Comparison of ENCODE assay signal across 8 cellular contexts in genomic region chr17:19533718-19534561, GRCh38. TPM values are rescaled to one million over a fixed set of nuclear protein-coding genes. Genes with fewer than 3 reads are reported as not detected.
DNase-seq lines count a peak whose midpoint lies in the region; ATAC-seq and TF ChIP-seq lines count a peak whose summit lies in the region.

A gene with protein sequence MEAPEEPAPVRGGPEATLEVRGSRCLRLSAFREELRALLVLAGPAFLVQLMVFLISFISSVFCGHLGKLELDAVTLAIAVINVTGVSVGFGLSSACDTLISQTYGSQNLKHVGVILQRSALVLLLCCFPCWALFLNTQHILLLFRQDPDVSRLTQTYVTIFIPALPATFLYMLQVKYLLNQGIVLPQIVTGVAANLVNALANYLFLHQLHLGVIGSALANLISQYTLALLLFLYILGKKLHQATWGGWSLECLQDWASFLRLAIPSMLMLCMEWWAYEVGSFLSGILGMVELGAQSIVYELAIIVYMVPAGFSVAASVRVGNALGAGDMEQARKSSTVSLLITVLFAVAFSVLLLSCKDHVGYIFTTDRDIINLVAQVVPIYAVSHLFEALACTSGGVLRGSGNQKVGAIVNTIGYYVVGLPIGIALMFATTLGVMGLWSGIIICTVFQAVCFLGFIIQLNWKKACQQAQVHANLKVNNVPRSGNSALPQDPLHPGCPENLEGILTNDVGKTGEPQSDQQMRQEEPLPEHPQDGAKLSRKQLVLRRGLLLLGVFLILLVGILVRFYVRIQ (plus strand): TSS chr17:19533854. CDS start chr17:19533940, 86 bp downstream.

- peak within 1 kb of the TSS; percentile 32 for H3K4me3 Mint-ChIP-seq in natural killer cell treated with Interleukin-12 subunit alpha and Interleukin-12 subunit beta and Interleukin-15 and Interleukin-18, amount 100 ng/mL, for 72 hours

- no peaks in the 10 kb centered on the region for H3K36me3 Mint-ChIP-seq in natural killer cell treated with Interleukin-12 subunit alpha and Interleukin-12 subunit beta and Interleukin-15 and Interleukin-18, amount 100 ng/mL, for 72 hours

- H3K27ac Mint-ChIP-seq in natural killer cell treated with Interleukin-12 subunit alpha and Interleukin-12 subunit beta and Interleukin-15 and Interleukin-18, amount 100 ng/mL, for 72 hours: no peak within 1 kb of the TSS

- H3K4me3 ChIP-seq in WERI-Rb-1 (ENCODE audit: low read depth, low read length): peak within 1 kb of the TSS; percentile 60

- DNase-seq in NCI-H748 (lab: John Stamatoyannopoulos, UW; ENCODE audit: unreplicated experiment) (peak; percentile 50), NCI-H748 treated with DMSO at 0.1 percent for 48 hours (lab: John Stamatoyannopoulos, UW) (no peak), WERI-Rb-1 (peak; percentile 25), fibroblast of gingiva (ENCODE audit: low read depth) (peak; percentile 44), SHP77 treated with DMSO at 0.1 percent for 48 hours (lab: John Stamatoyannopoulos, UW) (no peak)
- DNase-seq in natural killer cell treated with Interleukin-12 subunit alpha and Interleukin-12 subunit beta and Interleukin-15 and Interleukin-18, amount 100 ng/mL, for 72 hours (ENCODE audit: low spot score): no peak
- DNase-seq in activated effector memory CD4-positive, alpha-beta T cell treated with Interleukin-2 at 50 U/mL for 16 hours: no peak

- no peaks in the 10 kb centered on the region for H3K36me3 ChIP-seq in WERI-Rb-1

- peaks cover 0 to 4% of the 10 kb centered on the region in 2 donors for H3K4me1 Mint-ChIP-seq in natural killer cell treated with Interleukin-12 subunit alpha and Interleukin-12 subunit beta and Interleukin-15 and Interleukin-18, amount 100 ng/mL, for 72 hours (ENCODE audit: low read depth in 2 of 2)

- no peaks in the 10 kb centered on the region for H3K9me3 ChIP-seq in WERI-Rb-1 (ENCODE audit: severe bottlenecking)

- H3K27me3 ChIP-seq in WERI-Rb-1 (ENCODE audit: insufficient read depth, low read depth, severe bottlenecking): no peaks in the 10 kb centered on the region

- no peaks in the 10 kb centered on the region for H3K9me3 Mint-ChIP-seq in natural killer cell treated with Interleukin-12 subunit alpha and Interleukin-12 subunit beta and Interleukin-15 and Interleukin-18, amount 100 ng/mL, for 72 hours

- H3K27ac ChIP-seq in WERI-Rb-1: no peak within 1 kb of the TSS

- peaks cover 35 to 43% of the 10 kb centered on the region in 2 donors for H3K27me3 Mint-ChIP-seq in natural killer cell treated with Interleukin-12 subunit alpha and Interleukin-12 subunit beta and Interleukin-15 and Interleukin-18, amount 100 ng/mL, for 72 hours

- peak; percentile 76 to 84 for ATAC-seq in natural killer cell treated with Interleukin-12 subunit alpha and Interleukin-12 subunit beta and Interleukin-15 and Interleukin-18, amount 100 ng/mL, for 72 hours
- no peak for ATAC-seq in HG03432 (IDR thresholded peaks at IDR 0.05; ENCODE audit: unreplicated experiment)

- no peak for TF ChIP-seq CTCF in WERI-Rb-1 (IDR thresholded peaks at IDR 0.05; ENCODE audit: low read depth, low read length)

RNA-seq across cellular contexts. Expression of the gene that starts here (rescaled TPM):
- not detected for total RNA-seq in natural killer cell treated with Interleukin-12 subunit alpha and Interleukin-12 subunit beta and Interleukin-15 and Interleukin-18, amount 100 ng/mL, for 72 hours

Comparison
In these comparisons a context has a peak if more than half of its experiments do, and no peak if none do; other contexts are left out.
1. DNase-seq: peak in NCI-H748 (single experiment), WERI-Rb-1 (single experiment) and fibroblast of gingiva (single experiment); none in NCI-H748 treated with DMSO at 0.1 percent for 48 hours (single experiment), natural killer cell treated with Interleukin-12 subunit alpha and Interleukin-12 subunit beta and Interleukin-15 and Interleukin-18, amount 100 ng/mL, for 72 hours (single experiment), SHP77 treated with DMSO at 0.1 percent for 48 hours (single experiment) and activated effector memory CD4-positive, alpha-beta T cell treated with Interleukin-2 at 50 U/mL for 16 hours (single experiment).
2. Peak in ATAC-seq in natural killer cell treated with Interleukin-12 subunit alpha and Interleukin-12 subunit beta and Interleukin-15 and Interleukin-18, amount 100 ng/mL, for 72 hours; RNA of the gene not detected or under 1 TPM.